8 cellular contexts compared by ENCODE assay signal in genomic region chr10:92238586-92239098, GRCh38. TPM values are rescaled to one million over a fixed set of nuclear protein-coding genes. Genes with fewer than 3 reads are reported as not detected.
A peak's percentile ranks its signal among the peaks of the same experiment; 100 is the strongest.
DNase-seq lines count a peak whose midpoint lies in the region; ATAC-seq and TF ChIP-seq lines count a peak whose summit lies in the region.

No MANE protein-coding gene starts in this region.

- no peak for DNase-seq in GM06990 (ENCODE audit: extremely low read depth, insufficient read length)
- DNase-seq in NCI-H69 (lab: John Stamatoyannopoulos, UW) = peak; percentile 4
- peak; percentile 46 for DNase-seq in endodermal cell
- no peak for DNase-seq in NCI-H1105 treated with DMSO at 0.1 percent for 48 hours (lab: John Stamatoyannopoulos, UW)
- no peak for DNase-seq in NCI-H82 (lab: John Stamatoyannopoulos, UW)
- DNase-seq in aorta = no peak

- intact Hi-C loops in aorta (cut with DNase I) = no loop called here

- peaks cover 5% of the 10 kb centered on the region for H3K4me1 ChIP-seq in endodermal cell (ENCODE audit: control insufficient read depth, insufficient read depth, low read length)
- H3K4me1 ChIP-seq in mucosa of rectum (ENCODE audit: control insufficient read depth in 2 of 2, insufficient read depth in 2 of 2, low read length in 2 of 2) = peaks cover 22 to 28% of the 10 kb centered on the region in 2 donors
- H3K4me1 ChIP-seq in aorta (ENCODE audit: control insufficient read depth in 1 of 2, insufficient read depth in 2 of 2, low read length in 2 of 2) = peaks cover 2 to 3% of the 10 kb centered on the region in 2 donors

- H3K4me3 ChIP-seq in GM06990 (replicated peaks; ENCODE audit: low read depth, low read length) (peak overlapping the region; percentile 59; the same call in 1 of the 2 replicates), endodermal cell (ENCODE audit: low read length) (peak overlapping the region; percentile 89), mucosa of rectum (ENCODE audit: low read length in 2 of 2) (peak overlapping the region; percentile 94 to 96), aorta (ENCODE audit: low read length in 2 of 2) (no peak overlapping the region)

- peak overlapping the region; percentile 74 for H3K4me3 Mint-ChIP-seq in endodermal cell

- no peak overlapping the region for H3K9ac ChIP-seq in endodermal cell (ENCODE audit: extremely low read depth, low read length, poor library complexity, severe bottlenecking)
- peak overlapping the region; percentile 86 to 92 for H3K9ac ChIP-seq in mucosa of rectum (ENCODE audit: low read depth in 1 of 2, low read length in 2 of 2)

- TF ChIP-seq CTCF in GM06990 (IDR thresholded peaks at IDR 0.05; ENCODE audit: insufficient read depth, low read length, poor library complexity, severe bottlenecking) (no peak), endodermal cell (conservative IDR thresholded peaks at IDR 0.05) (no peak)

- H3K27me3 Mint-ChIP-seq in endodermal cell (ENCODE audit: insufficient read depth) = peaks cover 58% of the 10 kb centered on the region

- no peak overlapping the region for H3K27ac Mint-ChIP-seq in endodermal cell

- H3K27ac ChIP-seq in endodermal cell (ENCODE audit: low read depth, low read length) = no peak overlapping the region
- H3K27ac ChIP-seq in mucosa of rectum (ENCODE audit: low read depth in 2 of 2, low read length in 2 of 2) = peak overlapping the region; percentile 82 to 84
- H3K27ac ChIP-seq in aorta (ENCODE audit: low read depth in 1 of 2, low read length in 2 of 2) = no peak overlapping the region

- H3K9me3 ChIP-seq in endodermal cell (ENCODE audit: control insufficient read depth, low read length) (no peaks in the 10 kb centered on the region), mucosa of rectum (ENCODE audit: control insufficient read depth in 2 of 2, low read length in 2 of 2) (no peaks in the 10 kb centered on the region), aorta (ENCODE audit: control insufficient read depth, low read length) (no peaks in the 10 kb centered on the region)

- 81 to 86% methylated on average over 5 to 8 of the region's 8 CpGs for WGBS in endodermal cell (ENCODE audit: insufficient coverage in 1 of 2, insufficient read length in 1 of 2), 2 experiments
- WGBS in aorta, 2 donors = 92 to 94% methylated on average over 8 of the region's 8 CpGs

- no peaks in the 10 kb centered on the region for H3K9me3 Mint-ChIP-seq in endodermal cell

- no peaks in the 10 kb centered on the region for H3K27me3 ChIP-seq in GM06990 (replicated peaks; ENCODE audit: control insufficient read depth, insufficient read depth, low read length)
- H3K27me3 ChIP-seq in endodermal cell (ENCODE audit: control insufficient read depth, insufficient read depth, low read length, poor library complexity, severe bottlenecking) = peaks cover 37% of the 10 kb centered on the region
- H3K27me3 ChIP-seq in mucosa of rectum (ENCODE audit: control insufficient read depth in 2 of 2, insufficient read depth in 2 of 2, low read length in 2 of 2) = no peaks in the 10 kb centered on the region
- H3K27me3 ChIP-seq in aorta (ENCODE audit: control insufficient read depth in 1 of 2, insufficient read depth in 2 of 2, low read length in 1 of 2) = no peaks in the 10 kb centered on the region

- ATAC-seq in aorta (ENCODE audit: low FRiP score) (no peak), GM18517 (IDR thresholded peaks at IDR 0.05; ENCODE audit: unreplicated experiment) (no peak)

- H3K36me3 ChIP-seq in GM06990 (ENCODE audit: control insufficient read depth, insufficient read depth, low read length) = no peaks in the 10 kb centered on the region
- no peaks in the 10 kb centered on the region for H3K36me3 ChIP-seq in endodermal cell (ENCODE audit: control insufficient read depth, insufficient read depth, low read length)
- no peaks in the 10 kb centered on the region for H3K36me3 ChIP-seq in mucosa of rectum (ENCODE audit: control insufficient read depth in 2 of 2, insufficient read depth in 2 of 2, low read length in 2 of 2)
- H3K36me3 ChIP-seq in aorta (ENCODE audit: control insufficient read depth in 1 of 2, insufficient read depth in 2 of 2, low read length in 1 of 2) = no peaks in the 10 kb centered on the region

- H3K4me1 Mint-ChIP-seq in endodermal cell = peaks cover 22% of the 10 kb centered on the region

- H3K36me3 Mint-ChIP-seq in endodermal cell (ENCODE audit: low read depth) = no peaks in the 10 kb centered on the region

RNA-seq across cellular contexts. Expression of gene CPEB3, which starts 52.2 kb away (rescaled TPM):
- total RNA-seq in endodermal cell (1 to 10 TPM; 1.1 to 1.3 TPM), aorta (1 to 10 TPM; 7.4 to 8.0 TPM)
- 0.82 TPM for polyA plus RNA-seq in endodermal cell (2013, experiment 1 of 2)
- polyA plus RNA-seq in endodermal cell (2013, experiment 2 of 2) = 0.87 TPM
- polyA plus RNA-seq in aorta = 1 to 10 TPM; 1.4 to 1.9 TPM

RNA-seq across cellular contexts. Expression of gene MARCHF5, which starts 52.3 kb away (rescaled TPM):
- total RNA-seq in endodermal cell = 10 to 100 TPM; 29.8 to 38.0 TPM
- 46.9 TPM for polyA plus RNA-seq in endodermal cell (2013, experiment 1 of 2)
- polyA plus RNA-seq in endodermal cell (2013, experiment 2 of 2) = 42.9 TPM
- total RNA-seq in aorta = 10 to 100 TPM; 36.5 to 43.0 TPM
- 10 to 100 TPM; 15.0 to 22.6 TPM for polyA plus RNA-seq in aorta

Comparison
In these comparisons a context has a peak if more than half of its experiments do, and no peak if none do; other contexts are left out.
1. DNase-seq: peak in NCI-H69 (single experiment) and endodermal cell (single experiment); none in GM06990 (single experiment), NCI-H1105 treated with DMSO at 0.1 percent for 48 hours (single experiment), NCI-H82 (single experiment) and aorta (0 of 2).
2. H3K4me3 ChIP-seq: peak in GM06990 (single experiment), endodermal cell (single experiment) and mucosa of rectum (2 of 2); none in aorta (0 of 2).
3. H3K27ac ChIP-seq: peak in mucosa of rectum (2 of 2); none in endodermal cell (single experiment) and aorta (0 of 2).